In genomic region chr2:235078914-235079472, GRCh38 we compare ENCODE assay signal across 1 cellular context.
TF ChIP-seq lines count a peak whose summit lies in the region.

No MANE protein-coding gene starts in this region.

TF ChIP-seq in HepG2, 621 proteins besides CTCF, POLR2A, EP300 and RAD21 (continued from another document and continues in another):
- TF ChIP-seq ZUFSP (CRISPR knock-in tag; IDR thresholded peaks at IDR 0.05; ENCODE audit: borderline replicate concordance) (no peak), ZNF572 (CRISPR knock-in tag; IDR thresholded peaks at IDR 0.05) (no peak), ZNF501 (CRISPR knock-in tag; IDR thresholded peaks at IDR 0.05) (no peak), PCBP1 (IDR thresholded peaks at IDR 0.05; ENCODE audit: borderline replicate concordance, low read depth, low read length) (no peak), ZNF12 (CRISPR knock-in tag; IDR thresholded peaks at IDR 0.05) (no peak), MTF1 (CRISPR knock-in tag; IDR thresholded peaks at IDR 0.05) (no peak), ELK4 (CRISPR knock-in tag; IDR thresholded peaks at IDR 0.05; ENCODE audit: borderline replicate concordance) (no peak), FOXM1 (CRISPR knock-in tag; IDR thresholded peaks at IDR 0.05) (no peak), HMGA1 (CRISPR knock-in tag; conservative IDR thresholded peaks at IDR 0.05) (no peak), IRX3 (CRISPR knock-in tag; IDR thresholded peaks at IDR 0.05; ENCODE audit: borderline replicate concordance, low read depth) (no peak), ZNF431 (CRISPR knock-in tag; IDR thresholded peaks at IDR 0.05; ENCODE audit: borderline replicate concordance, low read depth) (peak; percentile 43; the same call in 1 of the 2 replicates), ZSCAN22 (CRISPR knock-in tag; IDR thresholded peaks at IDR 0.05) (no peak), PLRG1 (conservative IDR thresholded peaks at IDR 0.05) (peak; percentile 98; the same call in 1 of the 2 replicates), PRPF4 (IDR thresholded peaks at IDR 0.05; ENCODE audit: low read depth, low read length, poor library complexity, severe bottlenecking) (no peak), ZNF605 (CRISPR knock-in tag; IDR thresholded peaks at IDR 0.05) (no peak), ZNF274 (CRISPR knock-in tag; IDR thresholded peaks at IDR 0.05) (no peak), ZNF33B (CRISPR knock-in tag; IDR thresholded peaks at IDR 0.05) (no peak), ZEB1 (IDR thresholded peaks at IDR 0.05; ENCODE audit: insufficient replicate concordance, low read depth) (no peak), ATAD3A (CRISPR knock-in tag; IDR thresholded peaks at IDR 0.05) (no peak), ZNF850 (CRISPR knock-in tag; conservative IDR thresholded peaks at IDR 0.05) (no peak), ZBTB21 (CRISPR knock-in tag; IDR thresholded peaks at IDR 0.05) (no peak), PREB (CRISPR knock-in tag; IDR thresholded peaks at IDR 0.05) (no peak), RFX1 (IDR thresholded peaks at IDR 0.05) (no peak), ZNF772 (CRISPR knock-in tag; IDR thresholded peaks at IDR 0.05) (no peak), ZNF777 (CRISPR knock-in tag; IDR thresholded peaks at IDR 0.05) (no peak), KDM6A (CRISPR knock-in tag; IDR thresholded peaks at IDR 0.05; ENCODE audit: low read depth) (no peak), GMEB2 (CRISPR knock-in tag; IDR thresholded peaks at IDR 0.05; ENCODE audit: low read depth) (no peak), ZNF101 (CRISPR knock-in tag; IDR thresholded peaks at IDR 0.05; ENCODE audit: borderline replicate concordance, low read depth) (no peak), HNRNPL (IDR thresholded peaks at IDR 0.05; ENCODE audit: low read depth, low read length) (no peak), POGZ (CRISPR knock-in tag; IDR thresholded peaks at IDR 0.05) (no peak), KAT7 (CRISPR knock-in tag; IDR thresholded peaks at IDR 0.05; ENCODE audit: borderline replicate concordance) (no peak), HNF1A (IDR thresholded peaks at IDR 0.05; ENCODE audit: low read depth) (no peak), HNF1A (CRISPR knock-in tag; IDR thresholded peaks at IDR 0.05; ENCODE audit: borderline replicate concordance) (no peak), MEIS1 (CRISPR knock-in tag; IDR thresholded peaks at IDR 0.05; ENCODE audit: borderline replicate concordance) (no peak)
- TF ChIP-seq, protein P1, sequence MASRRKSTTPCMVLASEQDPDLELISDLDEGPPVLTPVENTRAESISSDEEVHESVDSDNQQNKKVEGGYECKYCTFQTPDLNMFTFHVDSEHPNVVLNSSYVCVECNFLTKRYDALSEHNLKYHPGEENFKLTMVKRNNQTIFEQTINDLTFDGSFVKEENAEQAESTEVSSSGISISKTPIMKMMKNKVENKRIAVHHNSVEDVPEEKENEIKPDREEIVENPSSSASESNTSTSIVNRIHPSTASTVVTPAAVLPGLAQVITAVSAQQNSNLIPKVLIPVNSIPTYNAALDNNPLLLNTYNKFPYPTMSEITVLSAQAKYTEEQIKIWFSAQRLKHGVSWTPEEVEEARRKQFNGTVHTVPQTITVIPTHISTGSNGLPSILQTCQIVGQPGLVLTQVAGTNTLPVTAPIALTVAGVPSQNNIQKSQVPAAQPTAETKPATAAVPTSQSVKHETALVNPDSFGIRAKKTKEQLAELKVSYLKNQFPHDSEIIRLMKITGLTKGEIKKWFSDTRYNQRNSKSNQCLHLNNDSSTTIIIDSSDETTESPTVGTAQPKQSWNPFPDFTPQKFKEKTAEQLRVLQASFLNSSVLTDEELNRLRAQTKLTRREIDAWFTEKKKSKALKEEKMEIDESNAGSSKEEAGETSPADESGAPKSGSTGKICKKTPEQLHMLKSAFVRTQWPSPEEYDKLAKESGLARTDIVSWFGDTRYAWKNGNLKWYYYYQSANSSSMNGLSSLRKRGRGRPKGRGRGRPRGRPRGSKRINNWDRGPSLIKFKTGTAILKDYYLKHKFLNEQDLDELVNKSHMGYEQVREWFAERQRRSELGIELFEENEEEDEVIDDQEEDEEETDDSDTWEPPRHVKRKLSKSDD (CRISPR knock-in tag; IDR thresholded peaks at IDR 0.05; ENCODE audit: low read depth): no peak
- TF ChIP-seq, protein P2, sequence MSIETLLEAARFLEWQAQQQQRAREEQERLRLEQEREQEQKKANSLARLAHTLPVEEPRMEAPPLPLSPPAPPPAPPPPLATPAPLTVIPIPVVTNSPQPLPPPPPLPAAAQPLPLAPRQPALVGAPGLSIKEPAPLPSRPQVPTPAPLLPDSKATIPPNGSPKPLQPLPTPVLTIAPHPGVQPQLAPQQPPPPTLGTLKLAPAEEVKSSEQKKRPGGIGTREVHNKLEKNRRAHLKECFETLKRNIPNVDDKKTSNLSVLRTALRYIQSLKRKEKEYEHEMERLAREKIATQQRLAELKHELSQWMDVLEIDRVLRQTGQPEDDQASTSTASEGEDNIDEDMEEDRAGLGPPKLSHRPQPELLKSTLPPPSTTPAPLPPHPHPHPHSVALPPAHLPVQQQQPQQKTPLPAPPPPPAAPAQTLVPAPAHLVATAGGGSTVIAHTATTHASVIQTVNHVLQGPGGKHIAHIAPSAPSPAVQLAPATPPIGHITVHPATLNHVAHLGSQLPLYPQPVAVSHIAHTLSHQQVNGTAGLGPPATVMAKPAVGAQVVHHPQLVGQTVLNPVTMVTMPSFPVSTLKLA (IDR thresholded peaks at IDR 0.05): peak; percentile 33
- TF ChIP-seq, protein P3, sequence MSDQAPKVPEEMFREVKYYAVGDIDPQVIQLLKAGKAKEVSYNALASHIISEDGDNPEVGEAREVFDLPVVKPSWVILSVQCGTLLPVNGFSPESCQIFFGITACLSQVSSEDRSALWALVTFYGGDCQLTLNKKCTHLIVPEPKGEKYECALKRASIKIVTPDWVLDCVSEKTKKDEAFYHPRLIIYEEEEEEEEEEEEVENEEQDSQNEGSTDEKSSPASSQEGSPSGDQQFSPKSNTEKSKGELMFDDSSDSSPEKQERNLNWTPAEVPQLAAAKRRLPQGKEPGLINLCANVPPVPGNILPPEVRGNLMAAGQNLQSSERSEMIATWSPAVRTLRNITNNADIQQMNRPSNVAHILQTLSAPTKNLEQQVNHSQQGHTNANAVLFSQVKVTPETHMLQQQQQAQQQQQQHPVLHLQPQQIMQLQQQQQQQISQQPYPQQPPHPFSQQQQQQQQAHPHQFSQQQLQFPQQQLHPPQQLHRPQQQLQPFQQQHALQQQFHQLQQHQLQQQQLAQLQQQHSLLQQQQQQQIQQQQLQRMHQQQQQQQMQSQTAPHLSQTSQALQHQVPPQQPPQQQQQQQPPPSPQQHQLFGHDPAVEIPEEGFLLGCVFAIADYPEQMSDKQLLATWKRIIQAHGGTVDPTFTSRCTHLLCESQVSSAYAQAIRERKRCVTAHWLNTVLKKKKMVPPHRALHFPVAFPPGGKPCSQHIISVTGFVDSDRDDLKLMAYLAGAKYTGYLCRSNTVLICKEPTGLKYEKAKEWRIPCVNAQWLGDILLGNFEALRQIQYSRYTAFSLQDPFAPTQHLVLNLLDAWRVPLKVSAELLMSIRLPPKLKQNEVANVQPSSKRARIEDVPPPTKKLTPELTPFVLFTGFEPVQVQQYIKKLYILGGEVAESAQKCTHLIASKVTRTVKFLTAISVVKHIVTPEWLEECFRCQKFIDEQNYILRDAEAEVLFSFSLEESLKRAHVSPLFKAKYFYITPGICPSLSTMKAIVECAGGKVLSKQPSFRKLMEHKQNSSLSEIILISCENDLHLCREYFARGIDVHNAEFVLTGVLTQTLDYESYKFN (CRISPR knock-in tag; conservative IDR thresholded peaks at IDR 0.05): no peak
- TF ChIP-seq, protein P4, sequence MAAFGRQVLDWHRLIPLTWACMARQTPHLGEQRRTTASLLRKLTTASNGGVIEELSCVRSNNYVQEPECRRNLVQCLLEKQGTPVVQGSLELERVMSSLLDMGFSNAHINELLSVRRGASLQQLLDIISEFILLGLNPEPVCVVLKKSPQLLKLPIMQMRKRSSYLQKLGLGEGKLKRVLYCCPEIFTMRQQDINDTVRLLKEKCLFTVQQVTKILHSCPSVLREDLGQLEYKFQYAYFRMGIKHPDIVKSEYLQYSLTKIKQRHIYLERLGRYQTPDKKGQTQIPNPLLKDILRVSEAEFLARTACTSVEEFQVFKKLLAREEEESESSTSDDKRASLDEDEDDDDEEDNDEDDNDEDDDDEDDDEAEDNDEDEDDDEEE (CRISPR knock-in tag; IDR thresholded peaks at IDR 0.05): no peak
